ENCODE assay signal across 10 cellular contexts in the genomic region with DNA sequence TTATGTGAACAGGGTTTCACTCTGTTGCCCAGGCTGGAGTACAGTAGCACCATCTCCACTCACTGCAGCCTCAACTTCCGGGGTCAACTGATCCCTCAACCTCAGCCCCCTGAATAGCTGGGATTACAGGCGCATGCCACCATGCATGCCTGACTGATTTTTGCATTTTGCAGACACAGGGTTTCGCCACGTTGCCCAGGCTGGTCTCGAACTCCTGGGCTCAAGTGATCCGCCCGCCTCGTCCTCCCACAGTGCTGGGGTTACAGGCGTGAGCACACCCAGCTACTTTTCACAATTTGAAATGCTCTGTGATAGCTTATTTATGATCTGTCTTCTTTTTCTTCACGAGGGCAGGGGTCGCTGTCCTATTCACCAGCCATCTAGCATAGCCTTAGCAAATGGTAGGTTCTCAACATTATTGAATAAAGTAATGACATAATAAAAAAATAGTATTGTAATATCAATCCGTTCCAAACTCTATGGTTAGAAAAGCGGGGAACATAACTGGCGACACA. TPM values are rescaled to one million over a fixed set of nuclear protein-coding genes. Genes with fewer than 3 reads are reported as not detected.
A peak's percentile ranks its signal among the peaks of the same experiment; 100 is the strongest.
DNase-seq lines count a peak whose midpoint lies in the region; ATAC-seq, FAIRE-seq and TF ChIP-seq lines count a peak whose summit lies in the region.
"Had no signal": no experiment of that assay in that cellular context is flagged by ENCODE, and none has a peak within 500 bp of the region (broad histone marks: within the 10 kb centered on the region; RNA-seq: fewer than 3 reads in every experiment).

No MANE protein-coding gene starts in this region.

- H3K4me3 Mint-ChIP-seq in activated naive CD8-positive, alpha-beta T cell = peak overlapping the region; percentile 92

- no peak overlapping the region for H4K8ac ChIP-seq in mesendoderm (ENCODE audit: low read depth, low read length)

- H3K36me3 ChIP-seq in HepG2 (replicated peaks in 1 of 2; ENCODE audit: control insufficient read depth in 1 of 2, insufficient read depth in 2 of 2, low read length in 2 of 2) = peaks cover 2 to 17% of the 10 kb centered on the region in 2 experiments; a peak in 4 of 5 replicates
- H3K36me3 ChIP-seq in right lobe of liver = peaks cover 0 to 11% (median 0%) of the 10 kb centered on the region in 4 donors
- no peaks in the 10 kb centered on the region for H3K36me3 ChIP-seq in mesendoderm (ENCODE audit: control insufficient read depth, insufficient read depth, low read length)
- H3K36me3 ChIP-seq: neutrophil had no signal

- H2BK120ac ChIP-seq in mesendoderm (ENCODE audit: low read depth, low read length) = no peak overlapping the region

- H3K79me2 ChIP-seq in HepG2 (ENCODE audit: insufficient read depth, low read length) (peaks cover 43% of the 10 kb centered on the region), mesendoderm (ENCODE audit: control insufficient read depth, insufficient read depth, low read length) (peaks cover 29% of the 10 kb centered on the region)

- CTCF ChIA-PET in HepG2 (lab: Yijun Ruan, JAX; ENCODE audit: low intra/inter-chr PET ratio, low total read pairs) = interaction anchor here (1.5 kb wide), 1 partner anchor 24 kb away, joined by 7 read pairs; no protein-coding TSS in a partner anchor

- 45% methylated on average over 14 of the region's 14 CpGs for WGBS in HepG2 (ENCODE audit: low lambda C conversion rate)
- WGBS in right lobe of liver (ENCODE audit: insufficient coverage, low coverage, low lambda C conversion rate, missing lambda C conversion rate) = 59% methylated on average over 13 of the region's 14 CpGs
- WGBS in mesendoderm (ENCODE audit: extremely low coverage, insufficient coverage, low lambda C conversion rate) = no CpG with 5 or more reads among the region's 14 CpGs

- no peak for TF ChIP-seq EP300 in HepG2 (IDR thresholded peaks at IDR 0.05; ENCODE audit: low read depth in 2 of 2, low read length in 2 of 2)
- no peak for TF ChIP-seq EP300 in HepG2 (CRISPR knock-in tag; IDR thresholded peaks at IDR 0.05; ENCODE audit: borderline replicate concordance)

- H3K18ac ChIP-seq in mesendoderm (ENCODE audit: low read length) = no peak overlapping the region

- H3K27ac ChIP-seq in HepG2 (ENCODE audit: extremely low read length, insufficient read depth, low read length) (no peak overlapping the region), right lobe of liver (no peak overlapping the region), mesendoderm (ENCODE audit: low read depth, low read length) (no peak overlapping the region)

- H4K20me1 ChIP-seq in HepG2 (ENCODE audit: insufficient read depth, low read length) = no peaks in the 10 kb centered on the region

- in situ Hi-C loops in HepG2 (cut with HindIII; ENCODE audit: extremely low pct_ligation_motif_present, low pct_unique_long_range_greater_than_20kb) = no loop called here

- no peak overlapping the region for H2BK5ac ChIP-seq in mesendoderm (ENCODE audit: low read length)

- peaks cover 70% of the 10 kb centered on the region for H3K4me1 Mint-ChIP-seq in activated naive CD8-positive, alpha-beta T cell (ENCODE audit: low read depth)

- H3K79me1 ChIP-seq in mesendoderm (ENCODE audit: low read length) = peaks cover 15% of the 10 kb centered on the region

- H2BK15ac ChIP-seq in mesendoderm (replicated peaks; ENCODE audit: low read depth) = no peak overlapping the region

- TF ChIP-seq RAD21 in HepG2 (CRISPR knock-in tag; IDR thresholded peaks at IDR 0.05) = no peak

- no peaks in the 10 kb centered on the region for H3K27me3 Mint-ChIP-seq in activated naive CD8-positive, alpha-beta T cell

- H3K4me2 ChIP-seq in HepG2 (ENCODE audit: low read depth, low read length) (peak overlapping the region; percentile 70), mesendoderm (ENCODE audit: low read length) (no peak overlapping the region)

- no peak overlapping the region for H3K9ac ChIP-seq in HepG2 (ENCODE audit: insufficient read depth, low read depth, low read length)
- no peak overlapping the region for H3K9ac ChIP-seq in mesendoderm (ENCODE audit: low read length)

- FAIRE-seq in HepG2 (lab: Jason Lieb, UNC) = no peak
- FAIRE-seq in H54 (lab: Jason Lieb, UNC) = no peak
- FAIRE-seq: D721Med had no signal

- peak overlapping the region; percentile 42 for H3K56ac ChIP-seq in mesendoderm (ENCODE audit: low read length)

- H2AK5ac ChIP-seq in mesendoderm (ENCODE audit: low read length) = no peak overlapping the region

- intact Hi-C loops in HepG2 (cut with micrococcal nuclease; ENCODE audit: unreplicated experiment) (loop anchor here (2.0 kb wide), 1 partner anchor 24 kb away; no protein-coding TSS in a partner anchor), right lobe of liver (cut with DNase I) (no loop called here)

- no peak overlapping the region for H3K4ac ChIP-seq in mesendoderm (ENCODE audit: low read depth, low read length)

- TF ChIP-seq CTCF in HepG2 (CRISPR knock-in tag; IDR thresholded peaks at IDR 0.05) (no peak), right lobe of liver (IDR thresholded peaks at IDR 0.05) (no peak)

- TF ChIP-seq POLR2A in HepG2 (IDR thresholded peaks at IDR 0.05; ENCODE audit: insufficient read depth in 1 of 2, low read depth in 2 of 2, low read length in 2 of 2) (no peak), right lobe of liver (IDR thresholded peaks at IDR 0.05) (no peak), H54 (IDR thresholded peaks at IDR 0.05; ENCODE audit: low read depth, low read length) (no peak)

- no peaks in the 10 kb centered on the region for H3K9me3 Mint-ChIP-seq in activated naive CD8-positive, alpha-beta T cell (ENCODE audit: low read depth)

- DNase-seq in HepG2 (ENCODE audit: low spot score) (no peak), right lobe of liver (no peak), mesendoderm (no peak), H54 (ENCODE audit: insufficient read length, low spot score) (no peak), NOMO-1 treated with DMSO at 0.1 percent for 48 hours (lab: John Stamatoyannopoulos, UW; ENCODE audit: unreplicated experiment) (no peak)
- DNase-seq in stimulated activated CD4-positive, alpha-beta T cell treated with anti-CD3 and anti-CD28 coated beads, Interleukin-4, amount 100 ng/mL, for 4 hours = no peak

- POLR2A ChIA-PET in HepG2 (lab: Yijun Ruan, JAX) = no interaction called here

- H3K4me1 ChIP-seq in HepG2 (ENCODE audit: insufficient read depth, low read length) (peaks cover 56% of the 10 kb centered on the region), right lobe of liver (peaks cover 0 to 11% (median 4%) of the 10 kb centered on the region in 4 donors), mesendoderm (ENCODE audit: control insufficient read depth, low read depth, low read length) (peaks cover 9% of the 10 kb centered on the region)

- H3K9me3 ChIP-seq in HepG2 (ENCODE audit: low read length) = no peaks in the 10 kb centered on the region
- no peaks in the 10 kb centered on the region for H3K9me3 ChIP-seq in right lobe of liver
- H3K9me3 ChIP-seq: neutrophil had no signal

- H3K36me3 Mint-ChIP-seq in activated naive CD8-positive, alpha-beta T cell = peaks cover 11% of the 10 kb centered on the region

- H3K4me3 ChIP-seq in HepG2 (replicated peaks in 1 of 3; ENCODE audit: insufficient read depth in 1 of 3, low read depth in 2 of 3, low read length in 3 of 3) = peak overlapping the region in 1 of 3 experiments; percentile 92; a peak in 2 of 6 replicates
- H3K4me3 ChIP-seq in right lobe of liver = peak overlapping the region in 1 of 3 donors; percentile 93
- no peak overlapping the region for H3K4me3 ChIP-seq in mesendoderm (ENCODE audit: low read length)

- ATAC-seq in HepG2 = peak; percentile 36; the same call in 2 of the 3 replicates
- ATAC-seq in right lobe of liver = no peak
- no peak for ATAC-seq in GM19455 (IDR thresholded peaks at IDR 0.05; ENCODE audit: unreplicated experiment)

- no peak overlapping the region for H4K5ac ChIP-seq in mesendoderm (ENCODE audit: low read length)

- no peak overlapping the region for H3K23ac ChIP-seq in mesendoderm (ENCODE audit: low read length)

- H2AFZ ChIP-seq in HepG2 (ENCODE audit: low read length) = no peak overlapping the region

- BruUV-seq in HepG2 (replicated peaks; lab: Mats Ljungman, UMichigan) = no TSS peak

- H3K27me3 ChIP-seq in HepG2 (ENCODE audit: control insufficient read depth in 1 of 2, insufficient read depth in 2 of 2, low read length in 2 of 2) = peaks cover 0 to 6% of the 10 kb centered on the region in 2 experiments; a peak in 2 of 5 replicates
- H3K27me3 ChIP-seq in right lobe of liver = no peaks in the 10 kb centered on the region
- H3K27me3 ChIP-seq in mesendoderm (ENCODE audit: insufficient read depth, low read length, poor library complexity) = no peaks in the 10 kb centered on the region
- H3K27me3 ChIP-seq: neutrophil had no signal

- peak overlapping the region; percentile 92 for H3K27ac Mint-ChIP-seq in activated naive CD8-positive, alpha-beta T cell

RNA-seq across cellular contexts. Expression of gene DDX47, which starts 0.5 kb away (rescaled TPM):
- 78.7 and 101 TPM in 2 replicates for total RNA-seq in HepG2 (2016; rRNA removed; fragmentation: Illumina TruSeq; extraction: Trizol)
- 17.1 and 20.5 TPM in 2 replicates for total RNA-seq in HepG2 (2016; cell fraction: cytosol; rRNA removed; fragmentation: Illumina TruSeq; extraction: Trizol; ENCODE audit: low read depth)
- 83.5 and 95.5 TPM in 2 replicates for total RNA-seq in HepG2 (2016; cell fraction: insoluble cytoplasmic fraction; rRNA removed; fragmentation: Illumina TruSeq; extraction: Trizol)
- 25.9 and 31.6 TPM in 2 replicates for total RNA-seq in HepG2 (2016; cell fraction: membrane; rRNA removed; fragmentation: Illumina TruSeq; extraction: Trizol)
- total RNA-seq in HepG2 (2016; cell fraction: nucleus; rRNA removed; fragmentation: Illumina TruSeq; extraction: Trizol) = 58.7 and 68.9 TPM in 2 replicates
- polyA plus RNA-seq in HepG2 (2011; rRNA removed) = 37.3 and 48.5 TPM in 2 replicates
- 26.7 and 40.8 TPM in 2 replicates for polyA plus RNA-seq in HepG2 (2011; cell fraction: cytosol; rRNA removed)
- polyA plus RNA-seq in HepG2 (2011; cell fraction: nucleus; rRNA removed) = 72.4 and 75.0 TPM in 2 replicates
- 36.4 and 46.7 TPM in 2 replicates for polyA plus RNA-seq in HepG2 (2012)
- 6.7 and 8.1 TPM in 2 replicates for polyA plus RNA-seq in HepG2 (2016; cell fraction: cytosol; fragmentation: Illumina TruSeq; extraction: Trizol; ENCODE audit: low read depth)
- 82.3 and 82.4 TPM in 2 replicates for polyA plus RNA-seq in HepG2 (2016; cell fraction: insoluble cytoplasmic fraction; fragmentation: Illumina TruSeq; extraction: Trizol; ENCODE audit: low read depth)
- 12.6 and 15.8 TPM in 2 replicates for polyA plus RNA-seq in HepG2 (2016; cell fraction: membrane; fragmentation: Illumina TruSeq; extraction: Trizol; ENCODE audit: low read depth)
- polyA plus RNA-seq in HepG2 (2016; cell fraction: nucleus; fragmentation: Illumina TruSeq; extraction: Trizol; ENCODE audit: insufficient read depth, low read depth) = 68.6 and 70.6 TPM in 2 replicates
- 25.7 and 60.1 TPM in 2 replicates for polyA minus RNA-seq in HepG2 (2011; rRNA and poly(A)+ RNA removed; ENCODE audit: low replicate concordance)
- 26.0 and 29.4 TPM in 2 replicates for polyA minus RNA-seq in HepG2 (2011; cell fraction: cytosol; rRNA and poly(A)+ RNA removed)
- polyA minus RNA-seq in HepG2 (2011; cell fraction: nucleus; rRNA and poly(A)+ RNA removed) = 68.6 and 82.9 TPM in 2 replicates
- total RNA-seq in right lobe of liver = 10 to 100 TPM; 23.8 to 30.2 (median 25.3) TPM
- polyA plus RNA-seq in mesendoderm (2013, experiment 1 of 2) = 76.8 TPM
- polyA plus RNA-seq in mesendoderm (2013, experiment 2 of 2) = 77.5 TPM

RNA-seq across cellular contexts. Expression of gene APOLD1, which starts 27.2 kb away (rescaled TPM):
- total RNA-seq in HepG2 (2016; rRNA removed; fragmentation: Illumina TruSeq; extraction: Trizol) = 0.20 TPM in 1 of 2 replicates, not detected in the other
- 0.10 TPM in 1 of 2 replicates, not detected in the other for total RNA-seq in HepG2 (2016; cell fraction: cytosol; rRNA removed; fragmentation: Illumina TruSeq; extraction: Trizol; ENCODE audit: low read depth)
- total RNA-seq in HepG2 (2016; cell fraction: insoluble cytoplasmic fraction; rRNA removed; fragmentation: Illumina TruSeq; extraction: Trizol) = 0.06 and 0.13 TPM in 2 replicates
- 0.06 and 0.48 TPM in 2 replicates for total RNA-seq in HepG2 (2016; cell fraction: membrane; rRNA removed; fragmentation: Illumina TruSeq; extraction: Trizol)
- 0.09 and 0.37 TPM in 2 replicates for total RNA-seq in HepG2 (2016; cell fraction: nucleus; rRNA removed; fragmentation: Illumina TruSeq; extraction: Trizol)
- polyA plus RNA-seq in HepG2 (2011; rRNA removed) = 0.16 and 0.84 TPM in 2 replicates
- 0.05 and 0.30 TPM in 2 replicates for polyA plus RNA-seq in HepG2 (2011; cell fraction: cytosol; rRNA removed)
- 0.13 and 0.14 TPM in 2 replicates for polyA plus RNA-seq in HepG2 (2011; cell fraction: nucleus; rRNA removed)
- polyA plus RNA-seq in HepG2 (2012) = 0.19 and 0.62 TPM in 2 replicates
- polyA plus RNA-seq in HepG2 (2016; cell fraction: cytosol; fragmentation: Illumina TruSeq; extraction: Trizol; ENCODE audit: low read depth) = 0.25 and 0.29 TPM in 2 replicates
- 0.04 and 0.07 TPM in 2 replicates for polyA plus RNA-seq in HepG2 (2016; cell fraction: insoluble cytoplasmic fraction; fragmentation: Illumina TruSeq; extraction: Trizol; ENCODE audit: low read depth)
- not detected in 2 replicates for polyA plus RNA-seq in HepG2 (2016; cell fraction: membrane; fragmentation: Illumina TruSeq; extraction: Trizol; ENCODE audit: low read depth)
- polyA plus RNA-seq in HepG2 (2016; cell fraction: nucleus; fragmentation: Illumina TruSeq; extraction: Trizol; ENCODE audit: insufficient read depth, low read depth) = 1.4 TPM in 1 of 2 replicates, not detected in the other
- polyA minus RNA-seq in HepG2 (2011; rRNA and poly(A)+ RNA removed; ENCODE audit: low replicate concordance) = 0.66 and 1.8 TPM in 2 replicates
- polyA minus RNA-seq in HepG2 (2011; cell fraction: cytosol; rRNA and poly(A)+ RNA removed) = 0.18 TPM in 1 of 2 replicates, not detected in the other
- 0.50 and 1.7 TPM in 2 replicates for polyA minus RNA-seq in HepG2 (2011; cell fraction: nucleus; rRNA and poly(A)+ RNA removed)
- 1 to 10 TPM in 4 of 6 experiments, under 1 TPM in 2; 0.27 to 5.6 (median 1.2) TPM for total RNA-seq in right lobe of liver
- polyA plus RNA-seq in mesendoderm (2013, experiment 1 of 2) = 0.34 TPM
- polyA plus RNA-seq in mesendoderm (2013, experiment 2 of 2) = 0.41 TPM
